In genomic region chr1:205986291-205986690, GRCh38 we compare ENCODE assay signal across 16 cellular contexts. TPM values are rescaled to one million over a fixed set of nuclear protein-coding genes. Genes with fewer than 3 reads are reported as not detected.
DNase-seq lines count a peak whose midpoint lies in the region; ATAC-seq and TF ChIP-seq lines count a peak whose summit lies in the region.
"Had no signal": no experiment of that assay in that cellular context is flagged by ENCODE, and none has a peak within 500 bp of the region (broad histone marks: within the 10 kb centered on the region; RNA-seq: fewer than 3 reads in every experiment).

No MANE protein-coding gene starts in this region.

- H3K36me3 ChIP-seq in prostate gland, result no peaks in the 10 kb centered on the region

- H3K9me3 Mint-ChIP-seq in nephron progenitor cell, result no peaks in the 10 kb centered on the region
- H3K9me3 Mint-ChIP-seq: activated B cell treated with CpG ODN at 0.5 μM for 24 hours had no signal

- 54% methylated on average over 3 of the region's 3 CpGs for WGBS in right cardiac atrium
- WGBS in prostate gland, result 48% methylated on average over 3 of the region's 3 CpGs

- no peak for TF ChIP-seq POLR2A in prostate gland (IDR thresholded peaks at IDR 0.05)

- intact Hi-C loops in left cardiac atrium (cut with DNase I) (no loop called here), right cardiac atrium (cut with DNase I) (loop anchor here in 1 of 4 donors (5.0 kb wide), 1 partner anchor 121 kb away; no protein-coding TSS in a partner anchor), prostate gland (cut with DNase I) (no loop called here)

- TF ChIP-seq CTCF in epithelial cell of proximal tubule (conservative IDR thresholded peaks at IDR 0.05; ENCODE audit: low read depth, low read length) (peak; percentile 45), nephron progenitor cell (IDR thresholded peaks at IDR 0.05) (no peak), prostate gland (IDR thresholded peaks at IDR 0.05) (no peak)

- no peaks in the 10 kb centered on the region for H3K36me3 Mint-ChIP-seq in nephron progenitor cell (ENCODE audit: low read depth)

- peaks cover 3% of the 10 kb centered on the region for H3K4me1 ChIP-seq in right cardiac atrium (ENCODE audit: control insufficient read depth, insufficient read depth, low read length)
- no peaks in the 10 kb centered on the region for H3K4me1 ChIP-seq in prostate gland (replicated peaks)

- H3K4me3 ChIP-seq in right cardiac atrium (ENCODE audit: low read length) (no peak overlapping the region), epithelial cell of proximal tubule (ENCODE audit: low read depth, low read length) (no peak overlapping the region), prostate gland (no peak overlapping the region)
- H3K4me3 ChIP-seq: left lung, PC-9 had no signal

- ATAC-seq in left cardiac atrium, result peak; percentile 5 to 34
- no peak for ATAC-seq in right cardiac atrium
- ATAC-seq: left lung had no signal

- H3K27me3 Mint-ChIP-seq in nephron progenitor cell (ENCODE audit: low read depth, poor library complexity), result peaks cover 6% of the 10 kb centered on the region

- H3K27ac ChIP-seq in right cardiac atrium (ENCODE audit: low read length), result no peak overlapping the region
- H3K27ac ChIP-seq in prostate gland, result peak overlapping the region in 1 of 2 donors; percentile 5
- H3K27ac ChIP-seq: left lung, PC-9 had no signal

- no peak for DNase-seq in left cardiac atrium
- DNase-seq in right cardiac atrium, result no peak
- DNase-seq in RKO (ENCODE audit: low spot score), result peak; percentile 19
- DNase-seq in epithelial cell of proximal tubule (ENCODE audit: low read depth), result no peak
- no peak for DNase-seq in C1 segment of cervical spinal cord (lab: John Stamatoyannopoulos, UW)
- no peak for DNase-seq in NCI-H226
- no peak for DNase-seq in nephron progenitor cell
- DNase-seq in prostate gland (ENCODE audit: low spot score), result no peak
- DNase-seq: activated B cell treated with CpG ODN at 0.5 μM for 24 hours; activated gamma-delta T cell; left lung; NCI-H1436 treated with DMSO at 0.1 percent for 48 hours; NCI-H446; PC-9; stimulated activated CD4-positive, alpha-beta T cell treated with anti-CD3 and anti-CD28 coated beads, Interleukin-12 subunit alpha, Interleukin-12 subunit beta, amount 100 ng/mL, for 4 hours; stimulated activated naive CD4-positive, alpha-beta T cell treated with Interleukin-2 at 50 U/mL for 16 hours had no signal

- no peak overlapping the region for H3K27ac Mint-ChIP-seq in nephron progenitor cell
- H3K27ac Mint-ChIP-seq: activated B cell treated with CpG ODN at 0.5 μM for 24 hours had no signal

- no peaks in the 10 kb centered on the region for H3K9me3 ChIP-seq in right cardiac atrium (ENCODE audit: control insufficient read depth, low read length)
- no peaks in the 10 kb centered on the region for H3K9me3 ChIP-seq in prostate gland
- H3K9me3 ChIP-seq: left lung had no signal

- no peak overlapping the region for H3K4me3 Mint-ChIP-seq in nephron progenitor cell
- H3K4me3 Mint-ChIP-seq: activated B cell treated with CpG ODN at 0.5 μM for 24 hours had no signal

- no peaks in the 10 kb centered on the region for H3K27me3 ChIP-seq in right cardiac atrium (ENCODE audit: control insufficient read depth, insufficient read depth)
- no peaks in the 10 kb centered on the region for H3K27me3 ChIP-seq in prostate gland (replicated peaks; ENCODE audit: insufficient read depth)
- H3K27me3 ChIP-seq: left lung had no signal

- H3K4me1 Mint-ChIP-seq in nephron progenitor cell, result peaks cover 15% of the 10 kb centered on the region

RNA-seq across cellular contexts. Expression of gene RAB7B, which starts 16.9 kb away (rescaled TPM):
- total RNA-seq in left cardiac atrium (1 to 10 TPM; 2.4 to 4.5 TPM), right cardiac atrium (1 to 10 TPM; 1.6 to 6.0 (median 4.8) TPM), epithelial cell of proximal tubule (not detected in 2 replicates), prostate gland (10 to 100 TPM; 16.1 to 17.5 TPM)
- polyA plus RNA-seq in right cardiac atrium, result 2.8 TPM
- total RNA-seq: activated B cell treated with CpG ODN at 0.5 μM for 24 hours, PC-9 had no signal

RNA-seq across cellular contexts. Expression of gene CTSE, which starts 37.4 kb away (rescaled TPM):
- not detected for total RNA-seq in left cardiac atrium
- total RNA-seq in right cardiac atrium, result under 1 TPM in 1 of 4 donors, not detected in 3; 0.18 TPM
- polyA plus RNA-seq in right cardiac atrium, result not detected
- 0.22 TPM in 1 of 2 replicates, not detected in the other for total RNA-seq in epithelial cell of proximal tubule
- total RNA-seq in prostate gland, result not detected
- total RNA-seq: activated B cell treated with CpG ODN at 0.5 μM for 24 hours had no signal

RNA-seq across cellular contexts. Expression of gene SLC26A9, which starts 43.0 kb away (rescaled TPM):
- 10 to 100 TPM; 11.3 to 25.4 TPM for total RNA-seq in left cardiac atrium
- total RNA-seq in right cardiac atrium, result 10 to 100 TPM in 2 of 4 donors, 1 to 10 TPM in 2; 7.4 to 28.7 (median 16.0) TPM
- polyA plus RNA-seq in right cardiac atrium, result 12.6 TPM
- total RNA-seq in epithelial cell of proximal tubule, result not detected in 2 replicates
- total RNA-seq in prostate gland, result under 1 TPM in 1 of 2 donors, not detected in 1; 0.09 TPM
- total RNA-seq: activated B cell treated with CpG ODN at 0.5 μM for 24 hours had no signal

Comparison
In these comparisons a context has a peak if more than half of its experiments do, and no peak if none do; other contexts are left out.
1. ATAC-seq: peak in left cardiac atrium (2 of 2); none in right cardiac atrium (0 of 2).